ENCODE assay signal across 8 cellular contexts in the genomic region with DNA sequence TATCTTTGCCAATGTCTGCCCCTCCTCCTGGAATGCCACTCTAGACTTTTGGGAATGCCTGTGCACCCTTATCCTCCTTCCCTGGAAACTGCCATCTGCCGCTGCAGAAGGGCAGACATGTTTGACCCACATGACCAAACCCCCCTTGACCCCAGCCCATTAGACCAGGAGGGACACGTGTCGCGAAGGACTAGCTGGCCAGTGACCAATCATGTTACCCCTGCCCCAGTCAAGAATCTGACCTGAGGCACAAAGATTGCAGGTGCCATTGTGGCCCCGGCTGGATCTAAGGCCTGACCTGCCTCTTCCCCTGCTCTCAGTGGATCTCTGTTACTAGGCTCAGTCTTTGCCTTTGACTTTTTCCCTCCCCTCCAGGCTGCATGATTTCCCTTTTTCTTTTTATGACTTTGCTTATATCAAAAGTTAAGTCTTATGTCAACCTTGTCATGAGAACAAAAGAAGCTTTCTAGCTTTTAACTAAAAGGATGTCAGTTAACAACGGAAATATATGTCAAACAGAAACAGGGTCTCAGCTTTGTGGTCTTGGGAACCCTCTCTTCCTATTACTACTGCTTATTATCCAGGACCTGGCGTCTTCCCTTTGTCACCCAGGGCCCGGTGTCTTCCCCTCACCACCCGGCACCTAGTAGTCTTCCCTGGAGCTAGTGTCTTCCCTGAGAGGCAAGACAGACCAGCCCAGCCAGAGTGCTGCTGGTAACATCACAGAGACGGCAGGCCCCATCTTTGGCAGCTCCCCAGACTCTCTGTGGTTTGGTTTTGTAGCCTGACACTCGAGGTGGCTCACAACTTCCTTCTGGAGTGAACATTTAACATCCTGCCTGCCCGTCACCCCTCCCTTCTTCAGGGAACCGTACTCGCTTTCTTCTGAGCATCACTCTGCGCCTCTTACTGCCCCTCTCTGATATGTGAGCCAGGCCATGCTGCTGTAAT. TPM values are rescaled to one million over a fixed set of nuclear protein-coding genes. Genes with fewer than 3 reads are reported as not detected.
DNase-seq lines count a peak whose midpoint lies in the region; ATAC-seq and TF ChIP-seq lines count a peak whose summit lies in the region.

No MANE protein-coding gene starts in this region.

- H3K4me1 ChIP-seq in SJCRH30, result peaks cover 38% of the 10 kb centered on the region
- H3K4me1 ChIP-seq in left lung, result peaks cover 0 to 60% of the 10 kb centered on the region in 2 donors

- H3K27me3 ChIP-seq in SJCRH30, result no peaks in the 10 kb centered on the region
- no peaks in the 10 kb centered on the region for H3K27me3 ChIP-seq in left lung

- ATAC-seq in HG02763 (IDR thresholded peaks at IDR 0.05; ENCODE audit: unreplicated experiment) (peak; percentile 48), left lung (peak; percentile 55)

- H3K4me3 ChIP-seq in SJCRH30, result no peak overlapping the region
- no peak overlapping the region for H3K4me3 ChIP-seq in left lung

- no peak for TF ChIP-seq CTCF in left lung (IDR thresholded peaks at IDR 0.05)

- DNase-seq in EH (ENCODE audit: low read depth) (peak; percentile 94), SJCRH30 (peak; percentile 82 to 90), left lung (peak in 1 of 2 donors; percentile 74), NCI-H345 (lab: John Stamatoyannopoulos, UW) (no peak), SW 1271 (lab: John Stamatoyannopoulos, UW) (no peak)
- peak; percentile 74 for DNase-seq in activated naive CD4-positive, alpha-beta T cell treated with Interleukin-2 at 50 U/mL for 16 hours
- peak; percentile 55 to 62 for DNase-seq in stimulated activated CD8-positive, alpha-beta memory T cell treated with anti-CD3 and anti-CD28 coated beads, Interleukin-4, amount 100 ng/mL, for 1 hour (ENCODE audit: low read depth in 2 of 2, low spot score in 1 of 2)

- H3K36me3 ChIP-seq in SJCRH30 (no peaks in the 10 kb centered on the region), left lung (no peaks in the 10 kb centered on the region)

- H3K27ac ChIP-seq in SJCRH30 (no peak overlapping the region), left lung (peak overlapping the region in 1 of 2 donors; percentile 74)

- H3K9me3 ChIP-seq in SJCRH30 (replicated peaks) (no peaks in the 10 kb centered on the region), left lung (no peaks in the 10 kb centered on the region)

- intact Hi-C loops in left lung (cut with DNase I), result no loop called here

RNA-seq across cellular contexts. Expression of gene PPIF, which starts 24.4 kb away (rescaled TPM):
- total RNA-seq in SJCRH30 (2014; rRNA removed; shearing (Covaris generic)), result 98.8 and 103 TPM in 2 replicates
- total RNA-seq in left lung, result 10 to 100 TPM; 32.9 to 75.6 TPM

Comparison
In these comparisons a context has a peak if more than half of its experiments do, and no peak if none do; other contexts are left out.
1. DNase-seq: peak in EH (single experiment), SJCRH30 (2 of 2), activated naive CD4-positive, alpha-beta T cell treated with Interleukin-2 at 50 U/mL for 16 hours (single experiment) and stimulated activated CD8-positive, alpha-beta memory T cell treated with anti-CD3 and anti-CD28 coated beads, Interleukin-4, amount 100 ng/mL, for 1 hour (2 of 2); none in NCI-H345 (single experiment) and SW 1271 (0 of 2).